Comparison of ENCODE assay signal across 21 cellular contexts in genomic region chr7:116443646-116444045, GRCh38. TPM values are rescaled to one million over a fixed set of nuclear protein-coding genes. Genes with fewer than 3 reads are reported as not detected.
DNase-seq lines count a peak whose midpoint lies in the region; ATAC-seq and TF ChIP-seq lines count a peak whose summit lies in the region.
"Had no signal": no experiment of that assay in that cellular context is flagged by ENCODE, and none has a peak within 500 bp of the region (broad histone marks: within the 10 kb centered on the region; RNA-seq: fewer than 3 reads in every experiment).

No MANE protein-coding gene starts in this region.

- CTCF ChIA-PET in activated naive CD4-positive, alpha-beta T cell treated with anti-CD3 and anti-CD28 coated beads, Interleukin-2, amount 10 ng/mL, durations not matched to agents 7 days and 5 days (lab: Charles Lee) = no interaction called here

- H3K27me3 Mint-ChIP-seq in HFFc6 (ENCODE audit: insufficient read depth) = no peaks in the 10 kb centered on the region
- no peaks in the 10 kb centered on the region for H3K27me3 Mint-ChIP-seq in activated naive CD4-positive, alpha-beta T cell treated with anti-CD3 and anti-CD28 coated beads, Interleukin-2, amount 10 ng/mL, durations not matched to agents 7 days and 5 days

- no peak overlapping the region for H4K91ac ChIP-seq in neuronal stem cell (ENCODE audit: low read depth, low read length, poor library complexity)

- no peak overlapping the region for H3K18ac ChIP-seq in neuronal stem cell (ENCODE audit: low read length)

- no peak overlapping the region for H2BK12ac ChIP-seq in neuronal stem cell (ENCODE audit: low read length)

- no peaks in the 10 kb centered on the region for H3K79me2 ChIP-seq in fibroblast of lung (ENCODE audit: control insufficient read depth, insufficient read depth, low read length)

- peak overlapping the region; percentile 93 for H3K27ac Mint-ChIP-seq in HFFc6
- no peak overlapping the region for H3K27ac Mint-ChIP-seq in activated naive CD4-positive, alpha-beta T cell treated with anti-CD3 and anti-CD28 coated beads, Interleukin-2, amount 10 ng/mL, durations not matched to agents 7 days and 5 days
- H3K27ac Mint-ChIP-seq: nephron progenitor cell; T-helper 2 cell treated with Interferon-gamma antibody and Interleukin-4, amounts not matched to agents 5 μg/mL and 100 μg/mL, for 36 hours had no signal

- no peak overlapping the region for H3K23ac ChIP-seq in neuronal stem cell (ENCODE audit: low read depth, low read length, poor library complexity)

- H2AFZ ChIP-seq in fibroblast of lung (ENCODE audit: low read length) (no peak overlapping the region), neuronal stem cell (ENCODE audit: low read length) (no peak overlapping the region)

- H3K9me3 ChIP-seq in fibroblast of lung (ENCODE audit: control insufficient read depth, insufficient read depth, low read depth, low read length) (no peaks in the 10 kb centered on the region), thoracic aorta (no peaks in the 10 kb centered on the region), neuronal stem cell (replicated peaks in 1 of 2; ENCODE audit: control insufficient read depth in 2 of 2, insufficient read depth in 1 of 2, low read depth in 1 of 2, low read length in 2 of 2) (no peaks in the 10 kb centered on the region)
- H3K9me3 ChIP-seq: HAP-1, upper lobe of left lung had no signal

- H3K27ac ChIP-seq in fibroblast of lung (ENCODE audit: insufficient read depth, low read length) (peak overlapping the region; percentile 60), thoracic aorta (peak overlapping the region; percentile 57 to 78), neuronal stem cell (replicated peaks; ENCODE audit: low read length) (no peak overlapping the region)
- H3K27ac ChIP-seq: C4-2B had no signal

- H4K20me1 ChIP-seq in fibroblast of lung (ENCODE audit: control insufficient read depth, extremely low read depth, insufficient read depth, low read length) = no peaks in the 10 kb centered on the region

- H3K9ac ChIP-seq in fibroblast of lung (ENCODE audit: insufficient read depth, low read length) = no peak overlapping the region
- H3K9ac ChIP-seq in neuronal stem cell (ENCODE audit: low read depth, low read length, poor library complexity) = no peak overlapping the region

- H4K8ac ChIP-seq in neuronal stem cell (ENCODE audit: low read depth, low read length) = no peak overlapping the region

- no peak overlapping the region for H3K4ac ChIP-seq in neuronal stem cell (ENCODE audit: low read length)

- H3K4me1 Mint-ChIP-seq in HFFc6 (ENCODE audit: low read depth) = peaks cover 98% of the 10 kb centered on the region
- no peaks in the 10 kb centered on the region for H3K4me1 Mint-ChIP-seq in activated naive CD4-positive, alpha-beta T cell treated with anti-CD3 and anti-CD28 coated beads, Interleukin-2, amount 10 ng/mL, durations not matched to agents 7 days and 5 days
- H3K4me1 Mint-ChIP-seq: nephron progenitor cell had no signal

- H3K4me3 Mint-ChIP-seq in HFFc6 = no peak overlapping the region
- no peak overlapping the region for H3K4me3 Mint-ChIP-seq in activated naive CD4-positive, alpha-beta T cell treated with anti-CD3 and anti-CD28 coated beads, Interleukin-2, amount 10 ng/mL, durations not matched to agents 7 days and 5 days
- H3K4me3 Mint-ChIP-seq: nephron progenitor cell; T-helper 2 cell treated with Interferon-gamma antibody and Interleukin-4, amounts not matched to agents 5 μg/mL and 100 μg/mL, for 36 hours had no signal

- ATAC-seq in thoracic aorta (ENCODE audit: insufficient number of reproducible peaks, low FRiP score, low read depth) = no peak

- no peak for DNase-seq in HFFc6
- peak; percentile 67 for DNase-seq in SHP77 treated with DMSO at 0.1 percent for 48 hours (lab: John Stamatoyannopoulos, UW)
- no peak for DNase-seq in fibroblast of lung (ENCODE audit: low read depth in 2 of 2)
- DNase-seq in thoracic aorta (ENCODE audit: low spot score) = no peak
- no peak for DNase-seq in effector CD8-positive, alpha-beta T cell (lab: John Stamatoyannopoulos, UW)
- no peak for DNase-seq in activated naive CD4-positive, alpha-beta T cell treated with anti-CD3 and anti-CD28 coated beads, Interleukin-2, amount 10 ng/mL, durations not matched to agents 7 days and 5 days
- DNase-seq in neuronal stem cell (ENCODE audit: low spot score) = no peak
- no peak for DNase-seq in activated T-cell treated with anti-CD3 and anti-CD28 coated beads, Interleukin-2, amount 50 U/mL, for 1 hour
- DNase-seq: activated CD4-positive, CD25-positive, alpha-beta regulatory T cell; activated gamma-delta T cell; DMS79; erythroblast; NCI-H1694; NCI-H345; nephron progenitor cell; stimulated activated naive CD4-positive, alpha-beta T cell; upper lobe of left lung had no signal

- H3K27me3 ChIP-seq in fibroblast of lung (ENCODE audit: control insufficient read depth, insufficient read depth, low read length) (no peaks in the 10 kb centered on the region), thoracic aorta (replicated peaks; ENCODE audit: insufficient read depth) (no peaks in the 10 kb centered on the region), neuronal stem cell (ENCODE audit: control insufficient read depth in 3 of 3, insufficient read depth in 3 of 3, low read depth in 1 of 3, low read length in 3 of 3) (no peaks in the 10 kb centered on the region)
- H3K27me3 ChIP-seq: upper lobe of left lung had no signal

- H3K14ac ChIP-seq in neuronal stem cell (ENCODE audit: low read length) = no peak overlapping the region

- H3K36me3 ChIP-seq in fibroblast of lung (ENCODE audit: control insufficient read depth, insufficient read depth, low read length) (no peaks in the 10 kb centered on the region), thoracic aorta (no peaks in the 10 kb centered on the region), neuronal stem cell (replicated peaks in 1 of 2; ENCODE audit: control insufficient read depth in 2 of 2, insufficient read depth in 2 of 2, low read length in 2 of 2) (no peaks in the 10 kb centered on the region)
- H3K36me3 ChIP-seq: HAP-1, upper lobe of left lung had no signal

- no peak overlapping the region for H3K4me2 ChIP-seq in fibroblast of lung (ENCODE audit: extremely low read depth, insufficient read depth, low read length)
- H3K4me2 ChIP-seq in neuronal stem cell (ENCODE audit: insufficient read depth, low read length, poor library complexity, severe bottlenecking) = no peak overlapping the region

- peaks cover 24% of the 10 kb centered on the region for H3K4me1 ChIP-seq in fibroblast of lung (ENCODE audit: control insufficient read depth, extremely low read depth, insufficient read depth, low read length)
- peaks cover 45 to 75% of the 10 kb centered on the region in 2 donors for H3K4me1 ChIP-seq in thoracic aorta (ENCODE audit: control insufficient read depth in 1 of 2, low read depth in 2 of 2)
- peaks cover 0 to 2% of the 10 kb centered on the region in 2 donors for H3K4me1 ChIP-seq in neuronal stem cell (ENCODE audit: control insufficient read depth in 2 of 2, insufficient read depth in 1 of 2, low read depth in 1 of 2, low read length in 2 of 2)

- no peak overlapping the region for H2BK5ac ChIP-seq in neuronal stem cell (ENCODE audit: low read length)

- no peaks in the 10 kb centered on the region for H3K9me3 Mint-ChIP-seq in HFFc6
- H3K9me3 Mint-ChIP-seq in activated naive CD4-positive, alpha-beta T cell treated with anti-CD3 and anti-CD28 coated beads, Interleukin-2, amount 10 ng/mL, durations not matched to agents 7 days and 5 days = no peaks in the 10 kb centered on the region
- H3K9me3 Mint-ChIP-seq: nephron progenitor cell; T-helper 2 cell treated with Interferon-gamma antibody and Interleukin-4, amounts not matched to agents 5 μg/mL and 100 μg/mL, for 36 hours had no signal

- no CpG with 5 or more reads among the region's 3 CpGs for WGBS in neuronal stem cell (ENCODE audit: extremely low coverage in 2 of 2, insufficient read length in 2 of 2, insufficient replicate concordance in 1 of 2), 2 donors

- H3K79me1 ChIP-seq in neuronal stem cell (ENCODE audit: low read depth, low read length) = no peaks in the 10 kb centered on the region

- no peak overlapping the region for H2BK120ac ChIP-seq in neuronal stem cell (ENCODE audit: low read depth, low read length)

- H3K36me3 Mint-ChIP-seq in HFFc6 (ENCODE audit: low read depth) = peaks cover 17% of the 10 kb centered on the region
- H3K36me3 Mint-ChIP-seq in activated naive CD4-positive, alpha-beta T cell treated with anti-CD3 and anti-CD28 coated beads, Interleukin-2, amount 10 ng/mL, durations not matched to agents 7 days and 5 days = no peaks in the 10 kb centered on the region

- H2AK5ac ChIP-seq in neuronal stem cell (ENCODE audit: low read depth, low read length) = no peak overlapping the region

- H2BK15ac ChIP-seq in neuronal stem cell (ENCODE audit: low read length) = no peak overlapping the region

- TF ChIP-seq CTCF in HFFc6 (IDR thresholded peaks at IDR 0.05) (no peak), fibroblast of lung (conservative IDR thresholded peaks at IDR 0.05 in 1 of 2, IDR thresholded peaks at IDR 0.05 in 1 of 2; ENCODE audit: low read depth in 1 of 2, low read length in 2 of 2) (no peak), thoracic aorta (IDR thresholded peaks at IDR 0.05) (no peak)

- no peak overlapping the region for H3K4me3 ChIP-seq in fibroblast of lung (replicated peaks in 1 of 4; ENCODE audit: control extremely low read depth in 1 of 4, insufficient read depth in 1 of 4, low read depth in 3 of 4, low read length in 4 of 4)
- H3K4me3 ChIP-seq in thoracic aorta = no peak overlapping the region
- H3K4me3 ChIP-seq in neuronal stem cell (ENCODE audit: low read length in 2 of 2) = no peak overlapping the region
- H3K4me3 ChIP-seq: coronary artery, HAP-1, upper lobe of left lung had no signal

RNA-seq across cellular contexts. Expression of gene CAV2, which starts 55.9 kb away (rescaled TPM):
- total RNA-seq in HFFc6 (2021; fragmentation: NEBNext Ultra II Directional; extraction: Animal tissue kit (Norgen Biotek cat#: 25700)) = 100 to 1,000 TPM; 157 to 229 (median 186) TPM
- 60.1 and 119 TPM in 2 replicates for total RNA-seq in fibroblast of lung
- polyA plus RNA-seq in fibroblast of lung = 217 and 288 TPM in 2 replicates
- 118 and 133 TPM in 2 replicates for polyA plus RNA-seq in fibroblast of lung (2012)
- 162 and 212 TPM in 2 replicates for polyA minus RNA-seq in fibroblast of lung (ENCODE audit: low replicate concordance)
- 100 to 1,000 TPM in 1 of 2 donors, 10 to 100 TPM in 1; 93.8 to 157 TPM for total RNA-seq in thoracic aorta
- 1.2 TPM for polyA plus RNA-seq in neuronal stem cell (2013, experiment 1 of 2)
- 1.3 TPM for polyA plus RNA-seq in neuronal stem cell (2013, experiment 2 of 2)
